In the genomic region with DNA sequence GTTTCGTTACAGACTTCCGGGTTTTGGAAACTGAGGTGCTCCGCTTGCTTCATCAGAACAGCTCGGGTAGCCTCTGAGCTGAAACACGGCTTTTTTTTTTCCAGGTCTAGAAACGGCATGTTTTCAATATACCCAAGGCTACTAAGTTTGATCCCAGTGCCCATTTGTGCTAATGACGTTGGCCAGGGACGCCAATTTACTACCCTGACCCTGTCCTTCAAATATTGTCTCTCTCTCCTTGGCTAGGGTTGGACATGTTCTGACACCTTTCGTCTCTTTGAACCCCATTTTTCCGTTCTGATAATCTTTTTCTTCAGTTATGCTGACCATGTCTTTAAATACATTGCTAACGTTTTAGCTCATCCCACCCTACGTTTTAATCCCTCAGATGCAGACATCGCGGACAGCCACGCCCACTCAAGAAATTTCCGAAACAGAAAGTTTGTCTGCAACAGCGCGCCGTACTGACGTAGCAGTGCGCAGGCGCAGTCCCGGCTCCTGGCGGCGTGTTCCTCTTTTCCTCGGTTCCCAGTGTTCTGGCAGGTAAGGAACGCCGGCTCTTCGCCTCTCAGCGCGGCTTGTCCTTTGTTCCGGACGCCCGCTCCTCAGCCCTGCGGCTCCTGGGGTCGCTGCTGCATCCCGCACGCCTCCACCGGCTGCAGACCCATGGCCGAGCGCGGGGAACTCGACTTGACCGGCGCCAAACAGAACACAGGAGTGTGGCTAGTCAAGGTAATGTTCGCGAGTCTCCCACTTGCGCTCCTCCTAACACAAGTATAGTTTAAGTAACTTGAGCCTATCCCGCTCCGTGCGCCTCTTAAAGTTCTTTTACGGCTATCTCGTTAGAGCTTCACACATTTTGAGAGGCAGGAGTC, we compare ENCODE assay signal across 8 cellular contexts. TPM values are rescaled to one million over a fixed set of nuclear protein-coding genes. Genes with fewer than 3 reads are reported as not detected.
DNase-seq lines count a peak whose midpoint lies in the region; ATAC-seq and TF ChIP-seq lines count a peak whose summit lies in the region.

A gene with protein sequence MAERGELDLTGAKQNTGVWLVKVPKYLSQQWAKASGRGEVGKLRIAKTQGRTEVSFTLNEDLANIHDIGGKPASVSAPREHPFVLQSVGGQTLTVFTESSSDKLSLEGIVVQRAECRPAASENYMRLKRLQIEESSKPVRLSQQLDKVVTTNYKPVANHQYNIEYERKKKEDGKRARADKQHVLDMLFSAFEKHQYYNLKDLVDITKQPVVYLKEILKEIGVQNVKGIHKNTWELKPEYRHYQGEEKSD (plus strand): TSS at position 521 of the 875 bp plus-strand sequence. CDS start 146 bp downstream, at position 667.

- peak; percentile 90 for TF ChIP-seq POLR2A in NB4 (IDR thresholded peaks at IDR 0.05; ENCODE audit: extremely low read depth, insufficient read length)

- no peaks in the 10 kb centered on the region for H3K36me3 Mint-ChIP-seq in osteocyte (ENCODE audit: unreplicated experiment)

- no peak within 1 kb of the TSS for H3K27ac Mint-ChIP-seq in osteocyte (ENCODE audit: unreplicated experiment)

- TF ChIP-seq CTCF in NB4 (IDR thresholded peaks at IDR 0.05; ENCODE audit: low read depth, low read length) (no peak), osteocyte (IDR thresholded peaks at IDR 0.05) (no peak), thoracic aorta (IDR thresholded peaks at IDR 0.05) (no peak)

- H3K4me1 Mint-ChIP-seq in osteocyte (ENCODE audit: unreplicated experiment) = peaks cover 2% of the 10 kb centered on the region

- H3K36me3 ChIP-seq in thoracic aorta = no peaks in the 10 kb centered on the region

- no peaks in the 10 kb centered on the region for H3K9me3 ChIP-seq in thoracic aorta

- H3K9me3 Mint-ChIP-seq in osteocyte (ENCODE audit: unreplicated experiment) = no peaks in the 10 kb centered on the region

- DNase-seq in GM04504 (ENCODE audit: low read depth) (peak; percentile 68), NB4 (ENCODE audit: low read depth) (peak; percentile 93), head of caudate nucleus (peak; percentile 68 to 94 (median 86)), osteocyte (ENCODE audit: extremely low spot score, unreplicated experiment) (peak; percentile 96), thoracic aorta (ENCODE audit: low spot score) (peak; percentile 31)
- peak; percentile 84 for DNase-seq in activated naive CD4-positive, alpha-beta T cell treated with anti-CD3 and anti-CD28 coated beads, Interleukin-2, amount 50 U/mL, for 16 hours

- intact Hi-C loops in head of caudate nucleus (cut with DNase I) = loop anchor here (1.0 to 2.0 kb wide), 2 partner anchors 17 to 74 kb away; no protein-coding TSS in a partner anchor

- peak within 1 kb of the TSS; percentile 65 to 68 for H3K27ac ChIP-seq in thoracic aorta

- no peaks in the 10 kb centered on the region for H3K27me3 ChIP-seq in thoracic aorta (replicated peaks; ENCODE audit: insufficient read depth)

- H3K4me3 Mint-ChIP-seq in osteocyte (ENCODE audit: unreplicated experiment) = no peak within 1 kb of the TSS

- H3K4me1 ChIP-seq in thoracic aorta (ENCODE audit: control insufficient read depth in 1 of 2, low read depth in 2 of 2) = peaks cover 11 to 14% of the 10 kb centered on the region in 2 donors

- H3K27me3 Mint-ChIP-seq in osteocyte (ENCODE audit: unreplicated experiment) = peaks cover 4% of the 10 kb centered on the region

- peak within 1 kb of the TSS; percentile 98 for H3K4me3 ChIP-seq in NB4 (ENCODE audit: low read depth, low read length)
- H3K4me3 ChIP-seq in thoracic aorta = peak within 1 kb of the TSS; percentile 91

- ATAC-seq in HG02571 (IDR thresholded peaks at IDR 0.05; ENCODE audit: unreplicated experiment) = peak; percentile 76
- peak; percentile 88 for ATAC-seq in SK-N-SH treated with all-trans-retinoic acid at 6 μM for 48 hours
- ATAC-seq in thoracic aorta (ENCODE audit: insufficient number of reproducible peaks, low FRiP score, low read depth) = peak; percentile 90

TF ChIP-seq in SK-N-SH treated with all-trans-retinoic acid at 6 μM for 48 hours, 23 proteins besides CTCF, POLR2A, EP300 and RAD21:
- no peak for TF ChIP-seq ZC3H10 (CRISPR knock-in tag; IDR thresholded peaks at IDR 0.05)
- no peak for TF ChIP-seq ESRRG (CRISPR knock-in tag; IDR thresholded peaks at IDR 0.05)
- TF ChIP-seq, protein P1, sequence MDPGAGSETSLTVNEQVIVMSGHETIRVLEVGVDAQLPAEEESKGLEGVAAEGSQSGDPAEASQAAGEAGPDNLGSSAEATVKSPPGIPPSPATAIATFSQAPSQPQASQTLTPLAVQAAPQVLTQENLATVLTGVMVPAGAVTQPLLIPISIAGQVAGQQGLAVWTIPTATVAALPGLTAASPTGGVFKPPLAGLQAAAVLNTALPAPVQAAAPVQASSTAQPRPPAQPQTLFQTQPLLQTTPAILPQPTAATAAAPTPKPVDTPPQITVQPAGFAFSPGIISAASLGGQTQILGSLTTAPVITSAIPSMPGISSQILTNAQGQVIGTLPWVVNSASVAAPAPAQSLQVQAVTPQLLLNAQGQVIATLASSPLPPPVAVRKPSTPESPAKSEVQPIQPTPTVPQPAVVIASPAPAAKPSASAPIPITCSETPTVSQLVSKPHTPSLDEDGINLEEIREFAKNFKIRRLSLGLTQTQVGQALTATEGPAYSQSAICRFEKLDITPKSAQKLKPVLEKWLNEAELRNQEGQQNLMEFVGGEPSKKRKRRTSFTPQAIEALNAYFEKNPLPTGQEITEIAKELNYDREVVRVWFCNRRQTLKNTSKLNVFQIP (CRISPR knock-in tag; IDR thresholded peaks at IDR 0.05; ENCODE audit: borderline replicate concordance, low read depth) = no peak
- TF ChIP-seq TCF4 (CRISPR knock-in tag; IDR thresholded peaks at IDR 0.05; ENCODE audit: borderline replicate concordance) = no peak
- TF ChIP-seq TOX (CRISPR knock-in tag; IDR thresholded peaks at IDR 0.05; ENCODE audit: borderline replicate concordance) = no peak
- no peak for TF ChIP-seq ZFP3 (CRISPR knock-in tag; IDR thresholded peaks at IDR 0.05)
- TF ChIP-seq GLIS3 (CRISPR knock-in tag; IDR thresholded peaks at IDR 0.05) = no peak
- no peak for TF ChIP-seq OSR1 (CRISPR knock-in tag; IDR thresholded peaks at IDR 0.05)
- TF ChIP-seq, protein P2, sequence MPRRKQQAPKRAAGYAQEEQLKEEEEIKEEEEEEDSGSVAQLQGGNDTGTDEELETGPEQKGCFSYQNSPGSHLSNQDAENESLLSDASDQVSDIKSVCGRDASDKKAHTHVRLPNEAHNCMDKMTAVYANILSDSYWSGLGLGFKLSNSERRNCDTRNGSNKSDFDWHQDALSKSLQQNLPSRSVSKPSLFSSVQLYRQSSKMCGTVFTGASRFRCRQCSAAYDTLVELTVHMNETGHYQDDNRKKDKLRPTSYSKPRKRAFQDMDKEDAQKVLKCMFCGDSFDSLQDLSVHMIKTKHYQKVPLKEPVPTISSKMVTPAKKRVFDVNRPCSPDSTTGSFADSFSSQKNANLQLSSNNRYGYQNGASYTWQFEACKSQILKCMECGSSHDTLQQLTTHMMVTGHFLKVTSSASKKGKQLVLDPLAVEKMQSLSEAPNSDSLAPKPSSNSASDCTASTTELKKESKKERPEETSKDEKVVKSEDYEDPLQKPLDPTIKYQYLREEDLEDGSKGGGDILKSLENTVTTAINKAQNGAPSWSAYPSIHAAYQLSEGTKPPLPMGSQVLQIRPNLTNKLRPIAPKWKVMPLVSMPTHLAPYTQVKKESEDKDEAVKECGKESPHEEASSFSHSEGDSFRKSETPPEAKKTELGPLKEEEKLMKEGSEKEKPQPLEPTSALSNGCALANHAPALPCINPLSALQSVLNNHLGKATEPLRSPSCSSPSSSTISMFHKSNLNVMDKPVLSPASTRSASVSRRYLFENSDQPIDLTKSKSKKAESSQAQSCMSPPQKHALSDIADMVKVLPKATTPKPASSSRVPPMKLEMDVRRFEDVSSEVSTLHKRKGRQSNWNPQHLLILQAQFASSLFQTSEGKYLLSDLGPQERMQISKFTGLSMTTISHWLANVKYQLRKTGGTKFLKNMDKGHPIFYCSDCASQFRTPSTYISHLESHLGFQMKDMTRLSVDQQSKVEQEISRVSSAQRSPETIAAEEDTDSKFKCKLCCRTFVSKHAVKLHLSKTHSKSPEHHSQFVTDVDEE (CRISPR knock-in tag; IDR thresholded peaks at IDR 0.05) = no peak
- TF ChIP-seq ZNF70 (CRISPR knock-in tag; IDR thresholded peaks at IDR 0.05) = no peak
TF ChIP-seq in SK-N-SH treated with all-trans-retinoic acid at 6 μM for 48 hours: peak in this region for 0.

RNA-seq across cellular contexts. Expression of the gene that starts here (rescaled TPM):
- total RNA-seq in osteocyte (14.1 and 15.6 TPM in 2 replicates), thoracic aorta (10 to 100 TPM in 1 of 2 donors, 1 to 10 TPM in 1; 7.2 to 18.4 TPM)

Comparison
In these comparisons a context has a peak if more than half of its experiments do, and no peak if none do; other contexts are left out.
1. Peak in every context shown above with its lines: DNase-seq, ATAC-seq, H3K4me3 ChIP-seq and H3K27ac ChIP-seq.
2. DNase-seq: peak in every context shown above with its lines; median percentile 96 in osteocyte; 93 in NB4; 86 in head of caudate nucleus; 84 in activated naive CD4-positive, alpha-beta T cell treated with anti-CD3 and anti-CD28 coated beads, Interleukin-2, amount 50 U/mL, for 16 hours; 68 in GM04504; 31 in thoracic aorta.